ENCODE assay signal across 37 cellular contexts in genomic region chr1:70085451-70085850, GRCh38.
"Had no signal": no experiment of that assay in that cellular context is flagged by ENCODE, and none has a peak within 500 bp of the region (broad histone marks: within the 10 kb centered on the region; RNA-seq: fewer than 3 reads in every experiment).

No MANE protein-coding gene starts in this region.

- H3K4me1 ChIP-seq: ascending aorta had no signal

- H3K27ac Mint-ChIP-seq: activated B cell treated with CpG ODN at 0.5 μM for 24 hours; activated CD4-positive, alpha-beta memory T cell treated with anti-CD3 and anti-CD28 coated beads for 36 hours; activated CD4-positive, alpha-beta T cell treated with anti-CD3 and anti-CD28 coated beads, Interleukin-2, amount 10 ng/mL, durations not matched to agents 24 days and 14 days; activated CD8-positive, alpha-beta T cell treated with anti-CD3 and anti-CD28 coated beads for 36 hours; activated naive CD4-positive, alpha-beta T cell treated with anti-CD3 and anti-CD28 coated beads, Interleukin-2, amount 10 ng/mL, durations not matched to agents 7 days and 5 days; activated naive CD4-positive, alpha-beta T cell treated with anti-CD3 and anti-CD28 coated beads, Interleukin-2, amount 50 U/mL, for 24 hours; activated naive CD8-positive, alpha-beta T cell; activated naive CD8-positive, alpha-beta T cell treated with anti-CD3 and anti-CD28 coated beads, Interleukin-2, amount 10 ng/mL, durations not matched to agents 7 days and 5 days; activated naive CD8-positive, alpha-beta T cell treated with anti-CD3 and anti-CD28 coated beads, Interleukin-2, amount 50 U/mL, for 24 hours; activated T-cell treated with anti-CD3 and anti-CD28 coated beads, Interleukin-2, amount 50 U/mL, for 72 hours; activated T-helper 1 cell treated with anti-CD3 and anti-CD28 coated beads, Interleukin-12 subunit alpha, Interleukin-12 subunit beta, Interleukin-2, Interleukin-4 antibody, amounts not matched to agents 30 ng/mL and 10 ng/mL and 1 ng/mL, durations not matched to agents 14 hours and 24 hours and 36 hours; activated T-helper 17 cell treated with anti-CD3 and anti-CD28 coated beads, Interleukin-2, amount 50 U/mL, for 72 hours; brain; T-helper 1 cell treated with Interleukin-12 subunit alpha and Interleukin-12 subunit beta and Interleukin-4 antibody, amounts not matched to agents 30 μg/mL and 1 μg/mL, for 36 hours; T-helper 2 cell treated with Interferon-gamma antibody and Interleukin-4, amounts not matched to agents 5 μg/mL and 100 μg/mL, for 36 hours had no signal

- H3K27ac ChIP-seq: ascending aorta, cardiac muscle cell, VCaP had no signal

- ATAC-seq: activated CD8-positive, alpha-beta T cell treated with anti-CD3 and anti-CD28 coated beads for 36 hours; activated naive CD8-positive, alpha-beta T cell treated with anti-CD3 and anti-CD28 coated beads, Interleukin-2, amount 50 U/mL, for 24 hours; activated T-cell treated with anti-CD3 and anti-CD28 coated beads, Interleukin-2, amount 50 U/mL, for 4 hours; activated T-cell treated with anti-CD3 and anti-CD28 coated beads, Interleukin-2, amount 50 U/mL, for 72 hours; activated T-helper 17 cell treated with anti-CD3 and anti-CD28 coated beads, Interleukin-2, amount 50 U/mL, for 72 hours had no signal

- H3K4me3 Mint-ChIP-seq: activated B cell treated with CpG ODN at 0.5 μM for 24 hours; activated CD4-positive, alpha-beta memory T cell treated with anti-CD3 and anti-CD28 coated beads for 36 hours; activated CD4-positive, alpha-beta T cell treated with anti-CD3 and anti-CD28 coated beads, Interleukin-2, amount 10 ng/mL, durations not matched to agents 24 days and 14 days; activated CD8-positive, alpha-beta T cell treated with anti-CD3 and anti-CD28 coated beads for 36 hours; activated naive CD4-positive, alpha-beta T cell treated with anti-CD3 and anti-CD28 coated beads, Interleukin-2, amount 10 ng/mL, durations not matched to agents 7 days and 5 days; activated naive CD4-positive, alpha-beta T cell treated with anti-CD3 and anti-CD28 coated beads, Interleukin-2, amount 50 U/mL, for 24 hours; activated naive CD8-positive, alpha-beta T cell; activated naive CD8-positive, alpha-beta T cell treated with anti-CD3 and anti-CD28 coated beads, Interleukin-2, amount 10 ng/mL, durations not matched to agents 7 days and 5 days; activated naive CD8-positive, alpha-beta T cell treated with anti-CD3 and anti-CD28 coated beads, Interleukin-2, amount 50 U/mL, for 24 hours; activated T-cell treated with anti-CD3 and anti-CD28 coated beads, Interleukin-2, amount 50 U/mL, for 4 hours; activated T-cell treated with anti-CD3 and anti-CD28 coated beads, Interleukin-2, amount 50 U/mL, for 72 hours; activated T-helper 1 cell treated with anti-CD3 and anti-CD28 coated beads, Interleukin-12 subunit alpha, Interleukin-12 subunit beta, Interleukin-2, Interleukin-4 antibody, amounts not matched to agents 30 ng/mL and 10 ng/mL and 1 ng/mL, durations not matched to agents 14 hours and 24 hours and 36 hours; activated T-helper 17 cell treated with anti-CD3 and anti-CD28 coated beads, Interleukin-2, amount 50 U/mL, for 72 hours; brain; central memory CD8-positive, alpha-beta T cell; T-helper 1 cell treated with Interleukin-12 subunit alpha and Interleukin-12 subunit beta and Interleukin-4 antibody, amounts not matched to agents 30 μg/mL and 1 μg/mL, for 36 hours; T-helper 2 cell treated with Interferon-gamma antibody and Interleukin-4, amounts not matched to agents 5 μg/mL and 100 μg/mL, for 36 hours had no signal

- H3K9me3 Mint-ChIP-seq: activated CD4-positive, alpha-beta memory T cell treated with anti-CD3 and anti-CD28 coated beads for 36 hours; activated CD4-positive, alpha-beta T cell treated with anti-CD3 and anti-CD28 coated beads, Interleukin-2, amount 10 ng/mL, durations not matched to agents 24 days and 14 days; activated naive CD4-positive, alpha-beta T cell treated with anti-CD3 and anti-CD28 coated beads, Interleukin-2, amount 10 ng/mL, durations not matched to agents 7 days and 5 days had no signal

- H3K27me3 Mint-ChIP-seq: activated naive CD4-positive, alpha-beta T cell treated with anti-CD3 and anti-CD28 coated beads, Interleukin-2, amount 10 ng/mL, durations not matched to agents 7 days and 5 days; activated naive CD8-positive, alpha-beta T cell treated with anti-CD3 and anti-CD28 coated beads, Interleukin-2, amount 10 ng/mL, durations not matched to agents 7 days and 5 days; central memory CD8-positive, alpha-beta T cell had no signal

- H3K4me1 Mint-ChIP-seq: activated naive CD4-positive, alpha-beta T cell treated with anti-CD3 and anti-CD28 coated beads, Interleukin-2, amount 50 U/mL, for 24 hours; brain; central memory CD8-positive, alpha-beta T cell had no signal

- FAIRE-seq: bronchial epithelial cell, TTC549 had no signal

- H3K4me3 ChIP-seq: ascending aorta, cardiac muscle cell had no signal

- DNase-seq: activated B cell treated with CpG ODN at 0.5 μM for 24 hours; activated CD4-positive, alpha-beta memory T cell treated with anti-CD3 and anti-CD28 coated beads for 36 hours; activated CD4-positive, alpha-beta T cell treated with anti-CD3 and anti-CD28 coated beads for 4 hours; activated CD4-positive, alpha-beta T cell treated with anti-CD3 and anti-CD28 coated beads, Interleukin-2, amount 10 ng/mL, durations not matched to agents 24 days and 14 days; activated CD4-positive, alpha-beta T cell treated with anti-CD3 and anti-CD28 coated beads, Interleukin-2, amount 50 U/mL, for 1 hour; activated CD4-positive, alpha-beta T cell treated with anti-CD3 and anti-CD28 coated beads, Interleukin-2, amount 50 U/mL, for 4 hours; activated CD4-positive, CD25-positive, alpha-beta regulatory T cell treated with anti-CD3 and anti-CD28 coated beads, Interleukin-2, amount 50 U/mL, for 72 hours; activated CD8-positive, alpha-beta memory T cell treated with anti-CD3 and anti-CD28 coated beads, Interleukin-2, amount 50 U/mL, for 4 hours; activated CD8-positive, alpha-beta T cell treated with anti-CD3 and anti-CD28 coated beads for 36 hours; activated effector memory CD4-positive, alpha-beta T cell treated with anti-CD3 and anti-CD28 coated beads, Interleukin-2, amount 50 U/mL, for 16 hours; activated naive CD4-positive, alpha-beta T cell treated with anti-CD3 and anti-CD28 coated beads, Interleukin-2, amount 10 ng/mL, durations not matched to agents 7 days and 5 days; activated naive CD4-positive, alpha-beta T cell treated with Interleukin-2 at 50 U/mL for 16 hours; activated naive CD8-positive, alpha-beta T cell treated with anti-CD3 and anti-CD28 coated beads, Interleukin-2, amount 10 ng/mL, durations not matched to agents 7 days and 5 days; activated naive CD8-positive, alpha-beta T cell treated with anti-CD3 and anti-CD28 coated beads, Interleukin-2, amount 50 U/mL, for 24 hours; activated T-cell treated with anti-CD3 and anti-CD28 coated beads for 4 hours; activated T-cell treated with anti-CD3 and anti-CD28 coated beads, Interleukin-2, amount 50 U/mL, for 1 hour; activated T-cell treated with anti-CD3 and anti-CD28 coated beads, Interleukin-2, amount 50 U/mL, for 4 hours; activated T-cell treated with anti-CD3 and anti-CD28 coated beads, Interleukin-2, amount 50 U/mL, for 72 hours; amygdala; anterior cingulate cortex; caudate nucleus; cerebellar nuclear complex; T-helper 2 cell; T-helper 9 cell had no signal

- H3K27me3 ChIP-seq: ascending aorta, cardiac muscle cell had no signal

- H3K36me3 Mint-ChIP-seq: activated CD4-positive, alpha-beta memory T cell treated with anti-CD3 and anti-CD28 coated beads for 36 hours; activated naive CD4-positive, alpha-beta T cell treated with anti-CD3 and anti-CD28 coated beads, Interleukin-2, amount 10 ng/mL, durations not matched to agents 7 days and 5 days; activated naive CD8-positive, alpha-beta T cell; activated naive CD8-positive, alpha-beta T cell treated with anti-CD3 and anti-CD28 coated beads, Interleukin-2, amount 10 ng/mL, durations not matched to agents 7 days and 5 days had no signal

- H3K36me3 ChIP-seq: ascending aorta, cardiac muscle cell had no signal
